Comparison of ENCODE assay signal across 1 cellular context in the genomic region with DNA sequence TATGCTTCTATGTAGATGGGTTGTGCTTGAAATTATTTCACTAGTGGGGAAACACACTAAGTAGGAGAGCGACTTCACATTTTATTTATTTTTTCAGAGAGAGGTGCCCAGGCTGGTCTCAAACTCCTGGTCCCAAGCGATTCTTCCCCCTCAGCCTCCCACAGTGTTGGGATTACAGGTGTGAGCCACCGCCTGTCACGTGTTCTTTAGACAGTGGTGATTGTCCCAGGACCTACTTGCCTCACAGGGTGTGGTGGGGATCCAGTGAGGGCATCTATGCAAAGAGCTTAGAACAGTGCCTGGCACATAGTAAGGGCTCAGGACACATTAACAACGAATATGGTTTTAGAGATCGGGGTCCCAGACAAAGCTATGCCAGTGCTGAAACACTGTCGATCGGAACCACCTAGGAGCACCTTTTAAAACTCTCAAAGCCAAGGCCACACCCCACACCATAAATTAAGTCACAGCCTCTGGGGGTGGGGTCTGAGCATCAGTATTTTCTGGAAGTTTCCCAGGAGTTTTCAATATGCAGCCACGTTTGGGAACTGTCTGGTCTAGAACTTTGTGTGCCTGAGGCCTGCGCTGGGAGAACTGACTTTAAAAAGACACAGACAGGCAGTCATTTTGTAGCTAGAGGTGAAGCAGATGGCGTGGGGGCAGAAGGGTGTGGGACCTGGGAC.
TF ChIP-seq lines count a peak whose summit lies in the region.

No MANE protein-coding gene starts in this region.

TF ChIP-seq in GM23338, 12 proteins besides CTCF, POLR2A, EP300 and RAD21:
- TF ChIP-seq, protein P1, sequence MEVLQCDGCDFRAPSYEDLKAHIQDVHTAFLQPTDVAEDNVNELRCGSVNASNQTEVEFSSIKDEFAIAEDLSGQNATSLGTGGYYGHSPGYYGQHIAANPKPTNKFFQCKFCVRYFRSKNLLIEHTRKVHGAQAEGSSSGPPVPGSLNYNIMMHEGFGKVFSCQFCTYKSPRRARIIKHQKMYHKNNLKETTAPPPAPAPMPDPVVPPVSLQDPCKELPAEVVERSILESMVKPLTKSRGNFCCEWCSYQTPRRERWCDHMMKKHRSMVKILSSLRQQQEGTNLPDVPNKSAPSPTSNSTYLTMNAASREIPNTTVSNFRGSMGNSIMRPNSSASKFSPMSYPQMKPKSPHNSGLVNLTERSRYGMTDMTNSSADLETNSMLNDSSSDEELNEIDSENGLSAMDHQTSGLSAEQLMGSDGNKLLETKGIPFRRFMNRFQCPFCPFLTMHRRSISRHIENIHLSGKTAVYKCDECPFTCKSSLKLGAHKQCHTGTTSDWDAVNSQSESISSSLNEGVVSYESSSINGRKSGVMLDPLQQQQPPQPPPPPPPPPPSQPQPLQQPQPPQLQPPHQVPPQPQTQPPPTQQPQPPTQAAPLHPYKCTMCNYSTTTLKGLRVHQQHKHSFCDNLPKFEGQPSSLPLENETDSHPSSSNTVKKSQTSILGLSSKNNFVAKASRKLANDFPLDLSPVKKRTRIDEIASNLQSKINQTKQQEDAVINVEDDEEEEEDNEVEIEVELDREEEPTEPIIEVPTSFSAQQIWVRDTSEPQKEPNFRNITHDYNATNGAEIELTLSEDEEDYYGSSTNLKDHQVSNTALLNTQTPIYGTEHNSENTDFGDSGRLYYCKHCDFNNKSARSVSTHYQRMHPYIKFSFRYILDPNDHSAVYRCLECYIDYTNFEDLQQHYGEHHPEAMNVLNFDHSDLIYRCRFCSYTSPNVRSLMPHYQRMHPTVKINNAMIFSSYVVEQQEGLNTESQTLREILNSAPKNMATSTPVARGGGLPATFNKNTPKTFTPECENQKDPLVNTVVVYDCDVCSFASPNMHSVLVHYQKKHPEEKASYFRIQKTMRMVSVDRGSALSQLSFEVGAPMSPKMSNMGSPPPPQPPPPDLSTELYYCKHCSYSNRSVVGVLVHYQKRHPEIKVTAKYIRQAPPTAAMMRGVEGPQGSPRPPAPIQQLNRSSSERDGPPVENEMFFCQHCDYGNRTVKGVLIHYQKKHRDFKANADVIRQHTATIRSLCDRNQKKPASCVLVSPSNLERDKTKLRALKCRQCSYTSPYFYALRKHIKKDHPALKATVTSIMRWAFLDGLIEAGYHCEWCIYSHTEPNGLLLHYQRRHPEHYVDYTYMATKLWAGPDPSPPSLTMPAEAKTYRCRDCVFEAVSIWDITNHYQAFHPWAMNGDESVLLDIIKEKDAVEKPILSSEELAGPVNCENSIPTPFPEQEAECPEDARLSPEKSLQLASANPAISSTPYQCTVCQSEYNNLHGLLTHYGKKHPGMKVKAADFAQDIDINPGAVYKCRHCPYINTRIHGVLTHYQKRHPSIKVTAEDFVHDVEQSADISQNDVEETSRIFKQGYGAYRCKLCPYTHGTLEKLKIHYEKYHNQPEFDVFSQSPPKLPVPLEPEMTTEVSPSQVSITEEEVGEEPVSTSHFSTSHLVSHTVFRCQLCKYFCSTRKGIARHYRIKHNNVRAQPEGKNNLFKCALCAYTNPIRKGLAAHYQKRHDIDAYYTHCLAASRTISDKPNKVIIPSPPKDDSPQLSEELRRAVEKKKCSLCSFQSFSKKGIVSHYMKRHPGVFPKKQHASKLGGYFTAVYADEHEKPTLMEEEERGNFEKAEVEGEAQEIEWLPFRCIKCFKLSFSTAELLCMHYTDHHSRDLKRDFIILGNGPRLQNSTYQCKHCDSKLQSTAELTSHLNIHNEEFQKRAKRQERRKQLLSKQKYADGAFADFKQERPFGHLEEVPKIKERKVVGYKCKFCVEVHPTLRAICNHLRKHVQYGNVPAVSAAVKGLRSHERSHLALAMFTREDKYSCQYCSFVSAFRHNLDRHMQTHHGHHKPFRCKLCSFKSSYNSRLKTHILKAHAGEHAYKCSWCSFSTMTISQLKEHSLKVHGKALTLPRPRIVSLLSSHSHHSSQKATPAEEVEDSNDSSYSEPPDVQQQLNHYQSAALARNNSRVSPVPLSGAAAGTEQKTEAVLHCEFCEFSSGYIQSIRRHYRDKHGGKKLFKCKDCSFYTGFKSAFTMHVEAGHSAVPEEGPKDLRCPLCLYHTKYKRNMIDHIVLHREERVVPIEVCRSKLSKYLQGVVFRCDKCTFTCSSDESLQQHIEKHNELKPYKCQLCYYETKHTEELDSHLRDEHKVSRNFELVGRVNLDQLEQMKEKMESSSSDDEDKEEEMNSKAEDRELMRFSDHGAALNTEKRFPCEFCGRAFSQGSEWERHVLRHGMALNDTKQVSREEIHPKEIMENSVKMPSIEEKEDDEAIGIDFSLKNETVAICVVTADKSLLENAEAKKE (CRISPR knock-in tag; IDR thresholded peaks at IDR 0.05), result no peak
- TF ChIP-seq STAT1 (IDR thresholded peaks at IDR 0.05; ENCODE audit: unreplicated experiment) (no peak), POLR2AphosphoS5 (IDR thresholded peaks at IDR 0.05; ENCODE audit: low read depth) (no peak), EZH2phosphoT487 (IDR thresholded peaks at IDR 0.05; ENCODE audit: unreplicated experiment) (no peak), ZNF114 (CRISPR knock-in tag; IDR thresholded peaks at IDR 0.05) (no peak), NANOG (IDR thresholded peaks at IDR 0.05; ENCODE audit: borderline replicate concordance) (no peak), ZNF331 (CRISPR knock-in tag; IDR thresholded peaks at IDR 0.05; ENCODE audit: low read depth) (no peak), JUNB (IDR thresholded peaks at IDR 0.05; ENCODE audit: unreplicated experiment) (no peak), CREB1 (CRISPR knock-in tag; IDR thresholded peaks at IDR 0.05; ENCODE audit: low read depth) (no peak), EZH2 (IDR thresholded peaks at IDR 0.05; ENCODE audit: low read depth, unreplicated experiment) (no peak)
- TF ChIP-seq, protein P2, sequence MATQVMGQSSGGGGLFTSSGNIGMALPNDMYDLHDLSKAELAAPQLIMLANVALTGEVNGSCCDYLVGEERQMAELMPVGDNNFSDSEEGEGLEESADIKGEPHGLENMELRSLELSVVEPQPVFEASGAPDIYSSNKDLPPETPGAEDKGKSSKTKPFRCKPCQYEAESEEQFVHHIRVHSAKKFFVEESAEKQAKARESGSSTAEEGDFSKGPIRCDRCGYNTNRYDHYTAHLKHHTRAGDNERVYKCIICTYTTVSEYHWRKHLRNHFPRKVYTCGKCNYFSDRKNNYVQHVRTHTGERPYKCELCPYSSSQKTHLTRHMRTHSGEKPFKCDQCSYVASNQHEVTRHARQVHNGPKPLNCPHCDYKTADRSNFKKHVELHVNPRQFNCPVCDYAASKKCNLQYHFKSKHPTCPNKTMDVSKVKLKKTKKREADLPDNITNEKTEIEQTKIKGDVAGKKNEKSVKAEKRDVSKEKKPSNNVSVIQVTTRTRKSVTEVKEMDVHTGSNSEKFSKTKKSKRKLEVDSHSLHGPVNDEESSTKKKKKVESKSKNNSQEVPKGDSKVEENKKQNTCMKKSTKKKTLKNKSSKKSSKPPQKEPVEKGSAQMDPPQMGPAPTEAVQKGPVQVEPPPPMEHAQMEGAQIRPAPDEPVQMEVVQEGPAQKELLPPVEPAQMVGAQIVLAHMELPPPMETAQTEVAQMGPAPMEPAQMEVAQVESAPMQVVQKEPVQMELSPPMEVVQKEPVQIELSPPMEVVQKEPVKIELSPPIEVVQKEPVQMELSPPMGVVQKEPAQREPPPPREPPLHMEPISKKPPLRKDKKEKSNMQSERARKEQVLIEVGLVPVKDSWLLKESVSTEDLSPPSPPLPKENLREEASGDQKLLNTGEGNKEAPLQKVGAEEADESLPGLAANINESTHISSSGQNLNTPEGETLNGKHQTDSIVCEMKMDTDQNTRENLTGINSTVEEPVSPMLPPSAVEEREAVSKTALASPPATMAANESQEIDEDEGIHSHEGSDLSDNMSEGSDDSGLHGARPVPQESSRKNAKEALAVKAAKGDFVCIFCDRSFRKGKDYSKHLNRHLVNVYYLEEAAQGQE (IDR thresholded peaks at IDR 0.05; ENCODE audit: unreplicated experiment), result no peak
- TF ChIP-seq, protein P3, sequence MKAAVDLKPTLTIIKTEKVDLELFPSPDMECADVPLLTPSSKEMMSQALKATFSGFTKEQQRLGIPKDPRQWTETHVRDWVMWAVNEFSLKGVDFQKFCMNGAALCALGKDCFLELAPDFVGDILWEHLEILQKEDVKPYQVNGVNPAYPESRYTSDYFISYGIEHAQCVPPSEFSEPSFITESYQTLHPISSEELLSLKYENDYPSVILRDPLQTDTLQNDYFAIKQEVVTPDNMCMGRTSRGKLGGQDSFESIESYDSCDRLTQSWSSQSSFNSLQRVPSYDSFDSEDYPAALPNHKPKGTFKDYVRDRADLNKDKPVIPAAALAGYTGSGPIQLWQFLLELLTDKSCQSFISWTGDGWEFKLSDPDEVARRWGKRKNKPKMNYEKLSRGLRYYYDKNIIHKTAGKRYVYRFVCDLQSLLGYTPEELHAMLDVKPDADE (IDR thresholded peaks at IDR 0.05), result no peak
